11 cellular contexts compared by ENCODE assay signal in genomic region chr7:101161692-101162461, GRCh38. TPM values are rescaled to one million over a fixed set of nuclear protein-coding genes. Genes with fewer than 3 reads are reported as not detected.
A peak's percentile ranks its signal among the peaks of the same experiment; 100 is the strongest.
DNase-seq lines count a peak whose midpoint lies in the region; ATAC-seq and TF ChIP-seq lines count a peak whose summit lies in the region.
"Had no signal": no experiment of that assay in that cellular context is flagged by ENCODE, and none has a peak within 500 bp of the region (broad histone marks: within the 10 kb centered on the region; RNA-seq: fewer than 3 reads in every experiment).

No MANE protein-coding gene starts in this region.

- H3K27me3 Mint-ChIP-seq in activated T-cell treated with anti-CD3 and anti-CD28 coated beads, Interleukin-2, amount 50 U/mL, for 24 hours, result peaks cover 38% of the 10 kb centered on the region

- no peak overlapping the region for H4K12ac ChIP-seq in trophoblast cell (ENCODE audit: low read depth, low read length)

- TF ChIP-seq POLR2A in ovary (IDR thresholded peaks at IDR 0.05), result no peak

- peak overlapping the region; percentile 53 for H4K91ac ChIP-seq in trophoblast cell (ENCODE audit: low read depth, low read length)

- peaks cover 27% of the 10 kb centered on the region for H3K4me1 Mint-ChIP-seq in activated T-cell treated with anti-CD3 and anti-CD28 coated beads, Interleukin-2, amount 50 U/mL, for 24 hours (ENCODE audit: low read depth)

- no peak overlapping the region for H2AFZ ChIP-seq in PC-9
- H2AFZ ChIP-seq in trophoblast cell (ENCODE audit: insufficient read depth, low read length, poor library complexity), result no peak overlapping the region

- H3K79me1 ChIP-seq in trophoblast cell (ENCODE audit: low read length), result peaks cover 14% of the 10 kb centered on the region

- TF ChIP-seq CTCF in PC-9 (conservative IDR thresholded peaks at IDR 0.05), result no peak
- no peak for TF ChIP-seq CTCF in coronary artery (IDR thresholded peaks at IDR 0.05)
- TF ChIP-seq CTCF in ovary (IDR thresholded peaks at IDR 0.05), result no peak

- H3K27me3 ChIP-seq in PC-9 (ENCODE audit: insufficient read depth, low read depth) (peaks cover 1% of the 10 kb centered on the region), trophoblast cell (ENCODE audit: insufficient read depth, low read length) (peaks cover 7% of the 10 kb centered on the region), ovary (peaks cover 2% of the 10 kb centered on the region)
- H3K27me3 ChIP-seq: testis had no signal

- H4K20me1 ChIP-seq in PC-9 (ENCODE audit: insufficient read depth), result peaks cover 7% of the 10 kb centered on the region; the same call in 1 of the 2 replicates

- BruUV-seq in PC-9 (replicated peaks; lab: Mats Ljungman, UMichigan), result no TSS peak

- H3K14ac ChIP-seq in trophoblast cell (ENCODE audit: low read length), result no peak overlapping the region

- peak overlapping the region; percentile 57 for H3K4me3 Mint-ChIP-seq in activated T-cell treated with anti-CD3 and anti-CD28 coated beads, Interleukin-2, amount 50 U/mL, for 24 hours

- no CpG with 5 or more reads among the region's 17 CpGs for WGBS in trophoblast cell (ENCODE audit: extremely low coverage, insufficient coverage, insufficient read length)
- 87 to 95% (median 88%) methylated on average over 17 of the region's 17 CpGs for WGBS in ovary, 3 donors

- H3K23ac ChIP-seq in trophoblast cell (ENCODE audit: low read length), result no peak overlapping the region

- peak overlapping the region; percentile 27 for H2BK120ac ChIP-seq in trophoblast cell (ENCODE audit: insufficient read depth, low read length, poor library complexity)

- H3K9me3 ChIP-seq in PC-9 (ENCODE audit: insufficient read depth, low read depth) (no peaks in the 10 kb centered on the region), trophoblast cell (ENCODE audit: insufficient read depth, low read depth, low read length) (no peaks in the 10 kb centered on the region), ovary (no peaks in the 10 kb centered on the region)
- H3K9me3 ChIP-seq: testis had no signal

- no peak for TF ChIP-seq EP300 in ovary (IDR thresholded peaks at IDR 0.05)

- peak overlapping the region; percentile 9 for H3K18ac ChIP-seq in trophoblast cell (ENCODE audit: low read length)

- peaks cover 22% of the 10 kb centered on the region for H3K79me2 ChIP-seq in PC-9 (ENCODE audit: low read depth)
- no peaks in the 10 kb centered on the region for H3K79me2 ChIP-seq in trophoblast cell (ENCODE audit: control insufficient read depth, insufficient read depth, low read length, poor library complexity)

- peak overlapping the region; percentile 79 for H3K27ac ChIP-seq in PC-9
- no peak overlapping the region for H3K27ac ChIP-seq in coronary artery
- H3K27ac ChIP-seq in trophoblast cell (ENCODE audit: low read depth, low read length), result peak overlapping the region; percentile 90
- no peak overlapping the region for H3K27ac ChIP-seq in ovary
- H3K27ac ChIP-seq: testis had no signal

- H3K4ac ChIP-seq in trophoblast cell (ENCODE audit: low read depth, low read length), result no peak overlapping the region

- H3K27ac Mint-ChIP-seq in activated T-cell treated with anti-CD3 and anti-CD28 coated beads, Interleukin-2, amount 50 U/mL, for 24 hours, result no peak overlapping the region

- H3K4me2 ChIP-seq in PC-9 (peak overlapping the region; percentile 87), trophoblast cell (ENCODE audit: low read length) (peak overlapping the region; percentile 90)

- CTCF ChIA-PET in PC-9 (lab: Charles Lee), result interaction anchor here (0.7 kb wide), 1 partner anchor 83 kb away, joined by 12 read pairs; no protein-coding TSS in a partner anchor

- H4K8ac ChIP-seq in trophoblast cell (ENCODE audit: low read depth, low read length), result peak overlapping the region; percentile 30

- H2BK5ac ChIP-seq in trophoblast cell (ENCODE audit: low read depth, low read length, poor library complexity), result peak overlapping the region; percentile 54

- H3F3A ChIP-seq in PC-9 (ENCODE audit: insufficient read depth, low read depth), result peaks cover 53% of the 10 kb centered on the region

- DNase-seq in activated T-cell treated with anti-CD3 and anti-CD28 coated beads, Interleukin-2, amount 50 U/mL, for 24 hours, result no peak
- no peak for DNase-seq in activated T-cell treated with anti-CD3 and anti-CD28 coated beads, Interleukin-2, amount 50 U/mL, for 1 hour
- DNase-seq in PC-9 (peak in 1 of 2 experiments; percentile 76), coronary artery (ENCODE audit: low spot score) (no peak), trophoblast cell (peak; percentile 21 to 57), ovary (no peak), germinal center (ENCODE audit: low spot score) (no peak)
- DNase-seq: activated CD4-positive, CD25-positive, alpha-beta regulatory T cell treated with anti-CD3 and anti-CD28 coated beads, Interleukin-2, amount 50 U/mL, for 72 hours had no signal

- H2AK5ac ChIP-seq in trophoblast cell (ENCODE audit: low read length), result no peak overlapping the region

- peaks cover 71% of the 10 kb centered on the region for H3K4me1 ChIP-seq in PC-9 (replicated peaks; ENCODE audit: insufficient read depth)
- H3K4me1 ChIP-seq in trophoblast cell (ENCODE audit: control insufficient read depth in 1 of 2, insufficient read depth in 2 of 2, low read length in 2 of 2), result peaks cover 54 to 68% of the 10 kb centered on the region in 2 experiments
- peaks cover 14% of the 10 kb centered on the region for H3K4me1 ChIP-seq in ovary (ENCODE audit: insufficient read depth)

- H3K9ac ChIP-seq in trophoblast cell (ENCODE audit: low read length), result no peak overlapping the region

- peak overlapping the region; percentile 37 for H2BK12ac ChIP-seq in trophoblast cell (ENCODE audit: low read length)

- intact Hi-C loops in PC-9 (cut with micrococcal nuclease; ENCODE audit: unreplicated experiment), result no loop called here
- intact Hi-C loops in ovary (cut with DNase I), result loop anchor here in 2 of 4 donors (10.0 kb wide), 2 partner anchors 103 to 267 kb away; partner anchors contain the start of gene ACHE (in 1 of the 2)

- H3K4me3 ChIP-seq in PC-9 (peak overlapping the region; percentile 86), coronary artery (peak overlapping the region; percentile 63), trophoblast cell (ENCODE audit: low read depth, low read length) (no peak overlapping the region), ovary (no peak overlapping the region)

- POLR2A ChIA-PET in PC-9 (lab: Charles Lee; ENCODE audit: unreplicated experiment), result no interaction called here

- H3K9me2 ChIP-seq in PC-9 (ENCODE audit: insufficient read depth), result no peaks in the 10 kb centered on the region

- H3K36me3 ChIP-seq in PC-9 (ENCODE audit: low read depth), result peaks cover 5% of the 10 kb centered on the region
- H3K36me3 ChIP-seq in trophoblast cell (ENCODE audit: control insufficient read depth in 1 of 2, insufficient read depth in 2 of 2, low read length in 2 of 2), result peaks cover 15 to 19% of the 10 kb centered on the region in 2 experiments
- H3K36me3 ChIP-seq in ovary, result no peaks in the 10 kb centered on the region

- H3K36me3 Mint-ChIP-seq in activated T-cell treated with anti-CD3 and anti-CD28 coated beads, Interleukin-2, amount 50 U/mL, for 24 hours (ENCODE audit: low read depth), result peaks cover 40% of the 10 kb centered on the region

- no peak for ATAC-seq in GM19324 (IDR thresholded peaks at IDR 0.05; ENCODE audit: low FRiP score, unreplicated experiment)

- H3K9me3 Mint-ChIP-seq in activated T-cell treated with anti-CD3 and anti-CD28 coated beads, Interleukin-2, amount 50 U/mL, for 24 hours, result no peaks in the 10 kb centered on the region

RNA-seq across cellular contexts. Expression of gene VGF, which starts 3.5 kb away (rescaled TPM):
- total RNA-seq in PC-9 (2021) (2.1 and 2.3 TPM in 2 replicates), ovary (under 1 TPM in 1 of 7 donors, not detected in 6; 0.20 TPM)
- 6.3 and 7.2 TPM in 2 replicates for polyA plus RNA-seq in trophoblast cell (2013)
- under 1 TPM in 1 of 2 donors, not detected in 1; 0.04 TPM for polyA plus RNA-seq in ovary

RNA-seq across cellular contexts. Expression of gene AP1S1, which starts 7.6 kb away (rescaled TPM):
- total RNA-seq in PC-9 (2021) (227 and 308 TPM in 2 replicates), ovary (10 to 100 TPM; 17.4 to 32.0 (median 25.5) TPM)
- 59.2 and 61.3 TPM in 2 replicates for polyA plus RNA-seq in trophoblast cell (2013)
- polyA plus RNA-seq in ovary, result 10 to 100 TPM; 35.2 to 54.9 TPM

RNA-seq across cellular contexts. Expression of gene NAT16, which starts 18.2 kb away (rescaled TPM):
- not detected in 2 replicates for total RNA-seq in PC-9 (2021)
- polyA plus RNA-seq in trophoblast cell (2013), result not detected in 2 replicates
- not detected for total RNA-seq in ovary
- polyA plus RNA-seq in ovary, result not detected

RNA-seq across cellular contexts. Expression of gene SERPINE1, which starts 35.0 kb away (rescaled TPM):
- total RNA-seq in PC-9 (2021), result 36.2 and 45.8 TPM in 2 replicates
- polyA plus RNA-seq in trophoblast cell (2013), result 148 and 173 TPM in 2 replicates
- total RNA-seq in ovary, result 10 to 100 TPM in 6 of 7 donors, 1 to 10 TPM in 1; 4.0 to 81.6 (median 20.9) TPM
- 10 to 100 TPM; 13.1 to 19.9 TPM for polyA plus RNA-seq in ovary

RNA-seq across cellular contexts. Expression of gene MOGAT3, which starts 39.0 kb away (rescaled TPM):
- total RNA-seq in PC-9 (2021) (not detected in 2 replicates), ovary (under 1 TPM in 1 of 7 donors, not detected in 6; 0.24 TPM)
- polyA plus RNA-seq in trophoblast cell (2013), result 0.04 TPM in 1 of 2 replicates, not detected in the other
- polyA plus RNA-seq in ovary, result not detected
- total RNA-seq: occipital lobe, testis had no signal

Comparison
In these comparisons a context has a peak if more than half of its experiments do, and no peak if none do; other contexts are left out.
1. DNase-seq: peak in trophoblast cell (2 of 2); none in activated T-cell treated with anti-CD3 and anti-CD28 coated beads, Interleukin-2, amount 50 U/mL, for 24 hours (single experiment), activated T-cell treated with anti-CD3 and anti-CD28 coated beads, Interleukin-2, amount 50 U/mL, for 1 hour (single experiment), coronary artery (single experiment), ovary (0 of 5) and germinal center (single experiment).
2. H3K27ac ChIP-seq: peak in PC-9 (single experiment) and trophoblast cell (single experiment); none in coronary artery (0 of 2) and ovary (0 of 2).
3. H3K4me3 ChIP-seq: peak in PC-9 (single experiment) and coronary artery (single experiment); none in trophoblast cell (single experiment) and ovary (single experiment).